In the genomic region with DNA sequence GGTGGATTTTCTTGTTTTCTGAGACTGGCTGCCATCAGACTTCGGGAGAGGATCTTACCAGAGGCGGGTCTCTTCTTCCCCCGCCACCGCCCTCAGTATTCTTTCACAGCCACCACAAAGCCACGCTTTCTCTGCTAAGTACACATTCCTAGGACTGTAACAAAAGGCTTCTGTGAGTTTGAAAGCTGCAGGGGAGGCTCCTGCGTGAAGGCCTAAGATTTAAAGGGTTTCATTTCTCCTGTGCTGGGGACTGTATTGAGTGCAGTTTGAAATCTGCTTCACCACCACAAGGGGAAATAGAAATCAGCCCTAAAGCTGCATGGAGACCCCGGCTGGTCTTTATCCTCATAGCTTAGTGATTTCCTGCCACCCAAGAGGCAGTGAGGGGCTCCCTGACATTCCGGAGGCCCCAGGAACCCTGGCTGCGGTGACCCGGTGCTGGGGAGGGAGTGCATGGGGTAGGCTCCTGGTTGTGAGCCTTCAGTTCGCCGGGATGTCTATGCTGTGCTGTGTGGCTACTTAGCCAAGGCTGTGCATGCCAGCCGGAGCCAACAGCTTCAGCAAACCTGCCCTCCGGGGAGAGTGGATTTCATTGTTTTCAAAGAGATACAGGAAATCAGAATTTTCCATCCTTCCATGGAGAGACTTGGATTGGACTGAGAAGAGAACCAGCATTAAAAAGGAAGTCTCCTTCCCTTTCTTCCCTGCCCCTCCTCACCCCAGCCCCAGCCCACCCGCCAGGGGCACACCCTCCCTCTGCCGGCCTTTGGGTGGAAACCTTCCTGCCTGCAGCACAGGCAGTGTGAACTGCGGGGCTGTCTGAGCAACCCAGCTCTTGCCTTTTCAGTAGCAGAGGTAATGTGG, we compare ENCODE assay signal across 1 cellular context.
TF ChIP-seq lines count a peak whose summit lies in the region.

No MANE protein-coding gene starts in this region.

TF ChIP-seq in GM12878, 131 proteins besides CTCF, POLR2A, EP300 and RAD21 (continued from another document):
- TF ChIP-seq, protein P1, sequence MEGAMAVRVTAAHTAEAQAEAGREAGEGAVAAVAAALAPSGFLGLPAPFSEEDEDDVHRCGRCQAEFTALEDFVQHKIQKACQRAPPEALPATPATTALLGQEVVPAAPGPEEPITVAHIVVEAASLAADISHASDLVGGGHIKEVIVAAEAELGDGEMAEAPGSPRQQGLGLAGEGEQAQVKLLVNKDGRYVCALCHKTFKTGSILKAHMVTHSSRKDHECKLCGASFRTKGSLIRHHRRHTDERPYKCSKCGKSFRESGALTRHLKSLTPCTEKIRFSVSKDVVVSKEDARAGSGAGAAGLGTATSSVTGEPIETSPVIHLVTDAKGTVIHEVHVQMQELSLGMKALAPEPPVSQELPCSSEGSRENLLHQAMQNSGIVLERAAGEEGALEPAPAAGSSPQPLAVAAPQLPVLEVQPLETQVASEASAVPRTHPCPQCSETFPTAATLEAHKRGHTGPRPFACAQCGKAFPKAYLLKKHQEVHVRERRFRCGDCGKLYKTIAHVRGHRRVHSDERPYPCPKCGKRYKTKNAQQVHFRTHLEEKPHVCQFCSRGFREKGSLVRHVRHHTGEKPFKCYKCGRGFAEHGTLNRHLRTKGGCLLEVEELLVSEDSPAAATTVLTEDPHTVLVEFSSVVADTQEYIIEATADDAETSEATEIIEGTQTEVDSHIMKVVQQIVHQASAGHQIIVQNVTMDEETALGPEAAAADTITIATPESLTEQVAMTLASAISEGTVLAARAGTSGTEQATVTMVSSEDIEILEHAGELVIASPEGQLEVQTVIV (IDR thresholded peaks at IDR 0.05; ENCODE audit: borderline replicate concordance, partially characterized antibody): no peak
- no peak; a peak in 1 of 4 replicates for TF ChIP-seq ETV6 (conservative IDR thresholded peaks at IDR 0.05 in 1 of 2, IDR thresholded peaks at IDR 0.05 in 1 of 2; ENCODE audit: borderline replicate concordance in 1 of 2, low read depth in 1 of 2)
- TF ChIP-seq CEBPB (IDR thresholded peaks at IDR 0.05; ENCODE audit: borderline replicate concordance in 1 of 2, low read depth in 2 of 2, low read length in 2 of 2): no peak
- TF ChIP-seq RB1 (IDR thresholded peaks at IDR 0.05; ENCODE audit: borderline replicate concordance): 0 out of 2 replicates have a peak, but pooled peaks have one; percentile 13
- TF ChIP-seq SPI1 (IDR thresholded peaks at IDR 0.05; ENCODE audit: borderline replicate concordance, insufficient read depth, low read depth, low read length): 0 out of 2 replicates have a peak, but pooled peaks have one; percentile 22
- peak; percentile 53 to 61; a peak in 2 of 4 replicates for TF ChIP-seq IKZF2 (IDR thresholded peaks at IDR 0.05)
- TF ChIP-seq IRF4 (IDR thresholded peaks at IDR 0.05; ENCODE audit: low read depth, low read length): no peak
- TF ChIP-seq POU2F2 (IDR thresholded peaks at IDR 0.05; ENCODE audit: borderline replicate concordance, low read depth, low read length): peak; percentile 42; the same call in 1 of the 3 replicates
- peak; percentile 82; the same call in 1 of the 2 replicates for TF ChIP-seq CBX5 (IDR thresholded peaks at IDR 0.05; ENCODE audit: low read depth)
- TF ChIP-seq CREB1 (IDR thresholded peaks at IDR 0.05; ENCODE audit: low read depth): no peak; the same call in 1 of the 2 replicates
- TF ChIP-seq, protein P2, sequence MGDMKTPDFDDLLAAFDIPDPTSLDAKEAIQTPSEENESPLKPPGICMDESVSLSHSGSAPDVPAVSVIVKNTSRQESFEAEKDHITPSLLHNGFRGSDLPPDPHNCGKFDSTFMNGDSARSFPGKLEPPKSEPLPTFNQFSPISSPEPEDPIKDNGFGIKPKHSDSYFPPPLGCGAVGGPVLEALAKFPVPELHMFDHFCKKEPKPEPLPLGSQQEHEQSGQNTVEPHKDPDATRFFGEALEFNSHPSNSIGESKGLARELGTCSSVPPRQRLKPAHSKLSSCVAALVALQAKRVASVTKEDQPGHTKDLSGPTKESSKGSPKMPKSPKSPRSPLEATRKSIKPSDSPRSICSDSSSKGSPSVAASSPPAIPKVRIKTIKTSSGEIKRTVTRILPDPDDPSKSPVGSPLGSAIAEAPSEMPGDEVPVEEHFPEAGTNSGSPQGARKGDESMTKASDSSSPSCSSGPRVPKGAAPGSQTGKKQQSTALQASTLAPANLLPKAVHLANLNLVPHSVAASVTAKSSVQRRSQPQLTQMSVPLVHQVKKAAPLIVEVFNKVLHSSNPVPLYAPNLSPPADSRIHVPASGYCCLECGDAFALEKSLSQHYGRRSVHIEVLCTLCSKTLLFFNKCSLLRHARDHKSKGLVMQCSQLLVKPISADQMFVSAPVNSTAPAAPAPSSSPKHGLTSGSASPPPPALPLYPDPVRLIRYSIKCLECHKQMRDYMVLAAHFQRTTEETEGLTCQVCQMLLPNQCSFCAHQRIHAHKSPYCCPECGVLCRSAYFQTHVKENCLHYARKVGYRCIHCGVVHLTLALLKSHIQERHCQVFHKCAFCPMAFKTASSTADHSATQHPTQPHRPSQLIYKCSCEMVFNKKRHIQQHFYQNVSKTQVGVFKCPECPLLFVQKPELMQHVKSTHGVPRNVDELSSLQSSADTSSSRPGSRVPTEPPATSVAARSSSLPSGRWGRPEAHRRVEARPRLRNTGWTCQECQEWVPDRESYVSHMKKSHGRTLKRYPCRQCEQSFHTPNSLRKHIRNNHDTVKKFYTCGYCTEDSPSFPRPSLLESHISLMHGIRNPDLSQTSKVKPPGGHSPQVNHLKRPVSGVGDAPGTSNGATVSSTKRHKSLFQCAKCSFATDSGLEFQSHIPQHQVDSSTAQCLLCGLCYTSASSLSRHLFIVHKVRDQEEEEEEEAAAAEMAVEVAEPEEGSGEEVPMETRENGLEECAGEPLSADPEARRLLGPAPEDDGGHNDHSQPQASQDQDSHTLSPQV (IDR thresholded peaks at IDR 0.05): 0 out of 2 replicates have a peak, but pooled peaks have one; percentile 44
- TF ChIP-seq, protein P3, sequence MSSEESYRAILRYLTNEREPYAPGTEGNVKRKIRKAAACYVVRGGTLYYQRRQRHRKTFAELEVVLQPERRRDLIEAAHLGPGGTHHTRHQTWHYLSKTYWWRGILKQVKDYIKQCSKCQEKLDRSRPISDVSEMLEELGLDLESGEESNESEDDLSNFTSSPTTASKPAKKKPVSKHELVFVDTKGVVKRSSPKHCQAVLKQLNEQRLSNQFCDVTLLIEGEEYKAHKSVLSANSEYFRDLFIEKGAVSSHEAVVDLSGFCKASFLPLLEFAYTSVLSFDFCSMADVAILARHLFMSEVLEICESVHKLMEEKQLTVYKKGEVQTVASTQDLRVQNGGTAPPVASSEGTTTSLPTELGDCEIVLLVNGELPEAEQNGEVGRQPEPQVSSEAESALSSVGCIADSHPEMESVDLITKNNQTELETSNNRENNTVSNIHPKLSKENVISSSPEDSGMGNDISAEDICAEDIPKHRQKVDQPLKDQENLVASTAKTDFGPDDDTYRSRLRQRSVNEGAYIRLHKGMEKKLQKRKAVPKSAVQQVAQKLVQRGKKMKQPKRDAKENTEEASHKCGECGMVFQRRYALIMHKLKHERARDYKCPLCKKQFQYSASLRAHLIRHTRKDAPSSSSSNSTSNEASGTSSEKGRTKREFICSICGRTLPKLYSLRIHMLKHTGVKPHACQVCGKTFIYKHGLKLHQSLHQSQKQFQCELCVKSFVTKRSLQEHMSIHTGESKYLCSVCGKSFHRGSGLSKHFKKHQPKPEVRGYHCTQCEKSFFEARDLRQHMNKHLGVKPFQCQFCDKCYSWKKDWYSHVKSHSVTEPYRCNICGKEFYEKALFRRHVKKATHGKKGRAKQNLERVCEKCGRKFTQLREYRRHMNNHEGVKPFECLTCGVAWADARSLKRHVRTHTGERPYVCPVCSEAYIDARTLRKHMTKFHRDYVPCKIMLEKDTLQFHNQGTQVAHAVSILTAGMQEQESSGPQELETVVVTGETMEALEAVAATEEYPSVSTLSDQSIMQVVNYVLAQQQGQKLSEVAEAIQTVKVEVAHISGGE (CRISPR knock-in tag; IDR thresholded peaks at IDR 0.05): no peak
- no peak for TF ChIP-seq SREBF2 (IDR thresholded peaks at IDR 0.05; ENCODE audit: low read length)
- TF ChIP-seq RUNX3 (IDR thresholded peaks at IDR 0.05; ENCODE audit: low read length): peak; percentile 63
- peak; percentile 59 for TF ChIP-seq GATAD2B (conservative IDR thresholded peaks at IDR 0.05; ENCODE audit: low read depth)
- TF ChIP-seq SREBF1 (IDR thresholded peaks at IDR 0.05; ENCODE audit: low read length): no peak
- no peak for TF ChIP-seq STAT3 (IDR thresholded peaks at IDR 0.05; ENCODE audit: low read depth, low read length)
